In genomic region chr5:67814569-67815311, GRCh38 we compare ENCODE assay signal across 24 cellular contexts.
A peak's percentile ranks its signal among the peaks of the same experiment; 100 is the strongest.
DNase-seq lines count a peak whose midpoint lies in the region; ATAC-seq, FAIRE-seq and TF ChIP-seq lines count a peak whose summit lies in the region.
"Had no signal": no experiment of that assay in that cellular context is flagged by ENCODE, and none has a peak within 500 bp of the region (broad histone marks: within the 10 kb centered on the region; RNA-seq: fewer than 3 reads in every experiment).

No MANE protein-coding gene starts in this region.

- H3K4me3 Mint-ChIP-seq in HFFc6 = no peak overlapping the region
- H3K4me3 Mint-ChIP-seq: activated T-cell treated with anti-CD3 and anti-CD28 coated beads, Interleukin-2, amount 50 U/mL, for 72 hours had no signal

- 50 to 68% methylated on average over 3 of the region's 3 CpGs for WGBS in heart right ventricle, 2 donors
- WGBS in HepG2 (ENCODE audit: low lambda C conversion rate) = 90% methylated on average over 3 of the region's 3 CpGs

- H3K27me3 Mint-ChIP-seq in HFFc6 (ENCODE audit: insufficient read depth) = peaks cover 3% of the 10 kb centered on the region; the same call in 1 of the 2 replicates

- intact Hi-C loops in heart right ventricle (cut with DNase I) (loop anchor here in 1 of 10 donors (10.0 kb wide), 1 partner anchor 400 kb away; the partner anchor contains the start of gene PIK3R1), left cardiac atrium (cut with DNase I) (no loop called here), HepG2 (cut with micrococcal nuclease; ENCODE audit: unreplicated experiment) (loop anchor here (5.0 kb wide), 1 partner anchor 42 kb away; no protein-coding TSS in a partner anchor), vagina (cut with DNase I) (no loop called here), kidney (cut with DNase I) (no loop called here)

- TF ChIP-seq CTCF in heart right ventricle (IDR thresholded peaks at IDR 0.05) = no peak
- no peak for TF ChIP-seq CTCF in HepG2 (CRISPR knock-in tag; IDR thresholded peaks at IDR 0.05)
- no peak for TF ChIP-seq CTCF in vagina (IDR thresholded peaks at IDR 0.05)
- TF ChIP-seq CTCF in HFFc6 (IDR thresholded peaks at IDR 0.05) = no peak
- no peak for TF ChIP-seq CTCF in kidney (IDR thresholded peaks at IDR 0.05; ENCODE audit: borderline replicate concordance, extremely low read depth, insufficient read depth)

- CTCF ChIA-PET in HepG2 (lab: Yijun Ruan, JAX; ENCODE audit: low intra/inter-chr PET ratio, low total read pairs) = no interaction called here

- H3K4me3 ChIP-seq in heart right ventricle (no peak overlapping the region), HepG2 (replicated peaks in 1 of 3; ENCODE audit: insufficient read depth in 1 of 3, low read depth in 2 of 3, low read length in 3 of 3) (no peak overlapping the region), vagina (no peak overlapping the region), kidney (ENCODE audit: low read length in 2 of 2) (no peak overlapping the region)
- H3K4me3 ChIP-seq: A549; BLaER1 treated with 17β-estradiol and CSF1 and Interleukin-3, amounts not matched to agents 10 nM and 100 nM; PC-9; smooth muscle cell had no signal

- H3K27ac Mint-ChIP-seq in HFFc6 = no peak overlapping the region
- H3K27ac Mint-ChIP-seq: activated naive CD4-positive, alpha-beta T cell treated with anti-CD3 and anti-CD28 coated beads, Interleukin-2, amount 50 U/mL, for 72 hours; activated T-cell treated with anti-CD3 and anti-CD28 coated beads, Interleukin-2, amount 50 U/mL, for 72 hours had no signal

- ATAC-seq in heart right ventricle (peak in 1 of 8 donors; percentile 2), left cardiac atrium (no peak), HepG2 (no peak)
- ATAC-seq: A549; activated naive CD4-positive, alpha-beta T cell treated with anti-CD3 and anti-CD28 coated beads, Interleukin-2, amount 50 U/mL, for 72 hours; activated T-cell treated with anti-CD3 and anti-CD28 coated beads, Interleukin-2, amount 50 U/mL, for 72 hours had no signal

- H3K4me1 Mint-ChIP-seq in HFFc6 (ENCODE audit: low read depth) = no peaks in the 10 kb centered on the region

- no peaks in the 10 kb centered on the region for H3K27me3 ChIP-seq in heart right ventricle
- H3K27me3 ChIP-seq in HepG2 (ENCODE audit: control insufficient read depth in 1 of 2, insufficient read depth in 2 of 2, low read length in 2 of 2) = no peaks in the 10 kb centered on the region
- H3K27me3 ChIP-seq in vagina = no peaks in the 10 kb centered on the region
- H3K27me3 ChIP-seq: BLaER1 treated with 17β-estradiol and CSF1 and Interleukin-3, amounts not matched to agents 10 nM and 100 nM had no signal

- H3K27ac ChIP-seq in heart right ventricle (peak overlapping the region in 7 of 10 donors; percentile 49 to 77 (median 69)), HepG2 (ENCODE audit: extremely low read length, insufficient read depth, low read length) (peak overlapping the region; percentile 62), vagina (peak overlapping the region; percentile 56), kidney (ENCODE audit: low read depth in 2 of 2, low read length in 2 of 2) (no peak overlapping the region)
- H3K27ac ChIP-seq: A549, PC-9 had no signal

- H3K9me3 Mint-ChIP-seq in HFFc6 = no peaks in the 10 kb centered on the region

- BruUV-seq in HepG2 (replicated peaks; lab: Mats Ljungman, UMichigan) = no TSS peak

- H2AFZ ChIP-seq in HepG2 (ENCODE audit: low read length) = no peak overlapping the region
- H2AFZ ChIP-seq: PC-9 had no signal

- no peak for TF ChIP-seq RAD21 in HepG2 (CRISPR knock-in tag; IDR thresholded peaks at IDR 0.05)

- FAIRE-seq in HepG2 (lab: Jason Lieb, UNC) = no peak
- FAIRE-seq in kidney (lab: Jason Lieb, UNC) = no peak
- FAIRE-seq: A549, colon, GM12891, keratinocyte had no signal

- H3K9ac ChIP-seq in HepG2 (ENCODE audit: insufficient read depth, low read depth, low read length) = no peak overlapping the region
- H3K9ac ChIP-seq in kidney (ENCODE audit: low read length in 2 of 2) = no peak overlapping the region
- H3K9ac ChIP-seq: BLaER1 treated with 17β-estradiol and CSF1 and Interleukin-3, amounts not matched to agents 10 nM and 100 nM had no signal

- TF ChIP-seq EP300 in HepG2 (IDR thresholded peaks at IDR 0.05; ENCODE audit: low read depth in 2 of 2, low read length in 2 of 2) = no peak
- TF ChIP-seq EP300 in HepG2 (CRISPR knock-in tag; IDR thresholded peaks at IDR 0.05; ENCODE audit: borderline replicate concordance) = no peak

- no peak for TF ChIP-seq POLR2A in HepG2 (IDR thresholded peaks at IDR 0.05; ENCODE audit: insufficient read depth in 1 of 2, low read depth in 2 of 2, low read length in 2 of 2)
- TF ChIP-seq POLR2A in vagina (IDR thresholded peaks at IDR 0.05) = no peak

- in situ Hi-C loops in HepG2 (cut with HindIII; ENCODE audit: extremely low pct_ligation_motif_present, low pct_unique_long_range_greater_than_20kb) = no loop called here

- no peaks in the 10 kb centered on the region for H3K79me2 ChIP-seq in HepG2 (ENCODE audit: insufficient read depth, low read length)

- POLR2A ChIA-PET in HepG2 (lab: Yijun Ruan, JAX) = no interaction called here

- H3K36me3 ChIP-seq in heart right ventricle (no peaks in the 10 kb centered on the region), HepG2 (replicated peaks in 1 of 2; ENCODE audit: control insufficient read depth in 1 of 2, insufficient read depth in 2 of 2, low read length in 2 of 2) (no peaks in the 10 kb centered on the region), vagina (no peaks in the 10 kb centered on the region), kidney (ENCODE audit: control insufficient read depth in 1 of 2, insufficient read depth in 2 of 2, low read length in 2 of 2) (no peaks in the 10 kb centered on the region)
- H3K36me3 ChIP-seq: BLaER1 treated with 17β-estradiol and CSF1 and Interleukin-3, amounts not matched to agents 10 nM and 100 nM had no signal

- no peak for DNase-seq in heart right ventricle
- no peak for DNase-seq in left cardiac atrium
- peak; percentile 75 for DNase-seq in OCI-M1 (lab: John Stamatoyannopoulos, UW)
- DNase-seq in HepG2 (ENCODE audit: low spot score) = no peak
- no peak for DNase-seq in vagina (ENCODE audit: extremely low spot score in 2 of 2)
- DNase-seq in HFFc6 = no peak
- DNase-seq in cerebellar cortex (ENCODE audit: low spot score) = no peak
- no peak for DNase-seq in kidney
- DNase-seq: activated T-cell treated with anti-CD3 and anti-CD28 coated beads, Interleukin-2, amount 50 U/mL, for 72 hours; hypothalamus; Karpas-422; midbrain; NCI-H1436 treated with DMSO at 0.1 percent for 48 hours; NCI-H2227 treated with DMSO at 0.1 percent for 48 hours; NCI-H774; PC-9; stimulated activated CD4-positive, alpha-beta T cell treated with anti-CD3 and anti-CD28 coated beads, Interleukin-4, amount 100 ng/mL, for 24 hours had no signal

- no peaks in the 10 kb centered on the region for H3K36me3 Mint-ChIP-seq in HFFc6 (ENCODE audit: low read depth)

- no peaks in the 10 kb centered on the region for H3K9me3 ChIP-seq in heart right ventricle
- H3K9me3 ChIP-seq in HepG2 (ENCODE audit: low read length) = no peaks in the 10 kb centered on the region
- H3K9me3 ChIP-seq in vagina = no peaks in the 10 kb centered on the region
- H3K9me3 ChIP-seq in kidney (ENCODE audit: control insufficient read depth in 1 of 2, low read length in 2 of 2) = no peaks in the 10 kb centered on the region
- H3K9me3 ChIP-seq: A549 had no signal

- no peak overlapping the region for H3K4me2 ChIP-seq in HepG2 (ENCODE audit: low read depth, low read length)
- H3K4me2 ChIP-seq: A549, PC-9, smooth muscle cell had no signal

- H3K4me1 ChIP-seq in heart right ventricle (peaks cover 8 to 30% (median 22%) of the 10 kb centered on the region in 9 donors), HepG2 (ENCODE audit: insufficient read depth, low read length) (peaks cover 29% of the 10 kb centered on the region), vagina (peaks cover 28% of the 10 kb centered on the region), kidney (ENCODE audit: control insufficient read depth in 1 of 2, insufficient read depth in 1 of 2, low read depth in 1 of 2, low read length in 2 of 2) (peaks cover 0 to 3% of the 10 kb centered on the region in 2 donors)
- H3K4me1 ChIP-seq: A549 had no signal

- no peaks in the 10 kb centered on the region for H4K20me1 ChIP-seq in HepG2 (ENCODE audit: insufficient read depth, low read length)
- H4K20me1 ChIP-seq: BLaER1 treated with 17β-estradiol and CSF1 and Interleukin-3, amounts not matched to agents 10 nM and 100 nM had no signal

TF ChIP-seq in HepG2, 621 proteins besides CTCF, POLR2A, EP300 and RAD21 (continues in another document):
- TF ChIP-seq PBX2 (CRISPR knock-in tag; IDR thresholded peaks at IDR 0.05) = no peak
- no peak for TF ChIP-seq ZNF10 (CRISPR knock-in tag; IDR thresholded peaks at IDR 0.05; ENCODE audit: borderline replicate concordance, low read depth)
- no peak for TF ChIP-seq ZNF616 (CRISPR knock-in tag; IDR thresholded peaks at IDR 0.05; ENCODE audit: low read depth)
- no peak for TF ChIP-seq ZNF441 (CRISPR knock-in tag; IDR thresholded peaks at IDR 0.05; ENCODE audit: borderline replicate concordance)

Comparison
In these comparisons a context has a peak if more than half of its experiments do, and no peak if none do; other contexts are left out.
1. H3K27ac ChIP-seq: peak in heart right ventricle (7 of 10), HepG2 (single experiment) and vagina (single experiment); none in kidney (0 of 2).